ENCODE assay signal across 1 cellular context in genomic region chr21:35051287-35051818, GRCh38.
A peak's percentile ranks its signal among the peaks of the same experiment; 100 is the strongest.
TF ChIP-seq lines count a peak whose summit lies in the region.

No MANE protein-coding gene starts in this region.

TF ChIP-seq in WTC11, 78 proteins besides CTCF, POLR2A, EP300 and RAD21 (continued from another document):
- TF ChIP-seq RELA (CRISPR knock-in tag; IDR thresholded peaks at IDR 0.05; ENCODE audit: borderline replicate concordance) (no peak), PRRX2 (CRISPR knock-in tag; IDR thresholded peaks at IDR 0.05) (no peak), USF2 (CRISPR knock-in tag; IDR thresholded peaks at IDR 0.05) (no peak), ZNF138 (CRISPR knock-in tag; conservative IDR thresholded peaks at IDR 0.05) (no peak), PREB (CRISPR knock-in tag; IDR thresholded peaks at IDR 0.05; ENCODE audit: borderline replicate concordance) (no peak), GTF2I (CRISPR knock-in tag; conservative IDR thresholded peaks at IDR 0.05) (no peak), RORB (CRISPR knock-in tag; IDR thresholded peaks at IDR 0.05) (no peak), GABPB1 (CRISPR knock-in tag; IDR thresholded peaks at IDR 0.05) (peak; percentile 42; the same call in 1 of the 2 replicates), ELF4 (CRISPR knock-in tag; IDR thresholded peaks at IDR 0.05; ENCODE audit: low read depth) (no peak), ZNF121 (CRISPR knock-in tag; IDR thresholded peaks at IDR 0.05) (no peak)
- TF ChIP-seq, protein P1, sequence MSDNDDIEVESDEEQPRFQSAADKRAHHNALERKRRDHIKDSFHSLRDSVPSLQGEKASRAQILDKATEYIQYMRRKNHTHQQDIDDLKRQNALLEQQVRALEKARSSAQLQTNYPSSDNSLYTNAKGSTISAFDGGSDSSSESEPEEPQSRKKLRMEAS (CRISPR knock-in tag; IDR thresholded peaks at IDR 0.05) = peak; percentile 56; the same call in 1 of the 2 replicates
- TF ChIP-seq, protein P2, sequence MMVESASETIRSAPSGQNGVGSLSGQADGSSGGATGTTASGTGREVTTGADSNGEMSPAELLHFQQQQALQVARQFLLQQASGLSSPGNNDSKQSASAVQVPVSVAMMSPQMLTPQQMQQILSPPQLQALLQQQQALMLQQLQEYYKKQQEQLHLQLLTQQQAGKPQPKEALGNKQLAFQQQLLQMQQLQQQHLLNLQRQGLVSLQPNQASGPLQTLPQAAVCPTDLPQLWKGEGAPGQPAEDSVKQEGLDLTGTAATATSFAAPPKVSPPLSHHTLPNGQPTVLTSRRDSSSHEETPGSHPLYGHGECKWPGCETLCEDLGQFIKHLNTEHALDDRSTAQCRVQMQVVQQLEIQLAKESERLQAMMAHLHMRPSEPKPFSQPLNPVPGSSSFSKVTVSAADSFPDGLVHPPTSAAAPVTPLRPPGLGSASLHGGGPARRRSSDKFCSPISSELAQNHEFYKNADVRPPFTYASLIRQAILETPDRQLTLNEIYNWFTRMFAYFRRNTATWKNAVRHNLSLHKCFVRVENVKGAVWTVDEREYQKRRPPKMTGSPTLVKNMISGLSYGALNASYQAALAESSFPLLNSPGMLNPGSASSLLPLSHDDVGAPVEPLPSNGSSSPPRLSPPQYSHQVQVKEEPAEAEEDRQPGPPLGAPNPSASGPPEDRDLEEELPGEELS (CRISPR knock-in tag; IDR thresholded peaks at IDR 0.05) = no peak
- TF ChIP-seq, protein P3, sequence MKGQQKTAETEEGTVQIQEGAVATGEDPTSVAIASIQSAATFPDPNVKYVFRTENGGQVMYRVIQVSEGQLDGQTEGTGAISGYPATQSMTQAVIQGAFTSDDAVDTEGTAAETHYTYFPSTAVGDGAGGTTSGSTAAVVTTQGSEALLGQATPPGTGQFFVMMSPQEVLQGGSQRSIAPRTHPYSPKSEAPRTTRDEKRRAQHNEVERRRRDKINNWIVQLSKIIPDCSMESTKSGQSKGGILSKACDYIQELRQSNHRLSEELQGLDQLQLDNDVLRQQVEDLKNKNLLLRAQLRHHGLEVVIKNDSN (CRISPR knock-in tag; IDR thresholded peaks at IDR 0.05) = no peak
- TF ChIP-seq, protein P4, sequence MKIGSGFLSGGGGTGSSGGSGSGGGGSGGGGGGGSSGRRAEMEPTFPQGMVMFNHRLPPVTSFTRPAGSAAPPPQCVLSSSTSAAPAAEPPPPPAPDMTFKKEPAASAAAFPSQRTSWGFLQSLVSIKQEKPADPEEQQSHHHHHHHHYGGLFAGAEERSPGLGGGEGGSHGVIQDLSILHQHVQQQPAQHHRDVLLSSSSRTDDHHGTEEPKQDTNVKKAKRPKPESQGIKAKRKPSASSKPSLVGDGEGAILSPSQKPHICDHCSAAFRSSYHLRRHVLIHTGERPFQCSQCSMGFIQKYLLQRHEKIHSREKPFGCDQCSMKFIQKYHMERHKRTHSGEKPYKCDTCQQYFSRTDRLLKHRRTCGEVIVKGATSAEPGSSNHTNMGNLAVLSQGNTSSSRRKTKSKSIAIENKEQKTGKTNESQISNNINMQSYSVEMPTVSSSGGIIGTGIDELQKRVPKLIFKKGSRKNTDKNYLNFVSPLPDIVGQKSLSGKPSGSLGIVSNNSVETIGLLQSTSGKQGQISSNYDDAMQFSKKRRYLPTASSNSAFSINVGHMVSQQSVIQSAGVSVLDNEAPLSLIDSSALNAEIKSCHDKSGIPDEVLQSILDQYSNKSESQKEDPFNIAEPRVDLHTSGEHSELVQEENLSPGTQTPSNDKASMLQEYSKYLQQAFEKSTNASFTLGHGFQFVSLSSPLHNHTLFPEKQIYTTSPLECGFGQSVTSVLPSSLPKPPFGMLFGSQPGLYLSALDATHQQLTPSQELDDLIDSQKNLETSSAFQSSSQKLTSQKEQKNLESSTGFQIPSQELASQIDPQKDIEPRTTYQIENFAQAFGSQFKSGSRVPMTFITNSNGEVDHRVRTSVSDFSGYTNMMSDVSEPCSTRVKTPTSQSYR (CRISPR knock-in tag; IDR thresholded peaks at IDR 0.05) = no peak
